In the genomic region with DNA sequence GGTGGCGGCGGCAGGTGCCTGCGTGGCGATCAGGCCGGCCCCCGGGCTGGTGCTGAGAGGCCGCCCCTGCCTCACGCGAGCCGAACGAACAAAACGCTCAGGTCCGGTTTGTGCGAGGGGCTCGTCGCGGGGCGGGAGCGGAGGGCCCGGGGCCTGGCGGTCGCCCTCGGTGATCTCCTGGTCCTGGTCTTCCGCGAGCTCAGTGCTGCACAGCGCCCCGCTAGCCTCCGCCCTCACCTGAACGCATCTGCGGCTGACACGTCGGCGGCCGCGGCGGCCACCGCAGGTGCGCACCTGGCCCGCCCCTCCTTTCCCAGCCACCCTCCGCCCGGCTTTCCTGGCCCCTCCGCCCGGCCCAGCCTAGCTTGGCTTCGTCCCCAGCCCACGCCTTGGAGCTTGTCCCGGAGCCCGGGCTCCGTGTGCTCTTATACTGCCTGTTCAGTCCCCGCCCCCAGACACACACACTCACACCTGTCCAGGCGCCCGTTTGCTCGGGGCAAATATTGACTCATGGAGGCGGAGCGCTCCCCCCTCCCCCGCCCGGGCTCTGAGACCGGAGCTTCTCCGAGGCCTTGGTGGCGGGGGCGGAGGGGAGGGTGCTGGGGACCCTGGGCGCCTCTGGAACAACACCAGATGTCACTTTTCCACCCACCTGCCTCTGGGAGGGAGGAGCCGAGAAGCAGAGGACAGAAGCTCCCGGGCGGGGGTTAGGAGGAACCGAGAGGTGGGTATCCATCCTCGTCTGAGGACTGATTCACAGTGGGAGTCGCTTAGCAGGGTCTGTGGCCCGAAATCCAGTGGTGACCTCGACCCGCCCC, we compare ENCODE assay signal across 9 cellular contexts. TPM values are rescaled to one million over a fixed set of nuclear protein-coding genes. Genes with fewer than 3 reads are reported as not detected.
A peak's percentile ranks its signal among the peaks of the same experiment; 100 is the strongest.
DNase-seq lines count a peak whose midpoint lies in the region; ATAC-seq and TF ChIP-seq lines count a peak whose summit lies in the region.
"Had no signal": no experiment of that assay in that cellular context is flagged by ENCODE, and none has a peak within 500 bp of the region (broad histone marks: within the 10 kb centered on the region; RNA-seq: fewer than 3 reads in every experiment).

No MANE protein-coding gene starts in this region.

- H3K4me3 Mint-ChIP-seq in stimulated activated naive B cell treated with anti-CD40 and anti-IgM and Interleukin-4, amounts not matched to agents 10 μg/mL and 1 μg/mL and 100 μg/mL, for 72 hours, result peak overlapping the region; percentile 65 to 66

- peaks cover 3 to 21% of the 10 kb centered on the region in 2 donors for H3K4me1 ChIP-seq in right atrium auricular region

- no peak overlapping the region for H3K27ac ChIP-seq in right atrium auricular region
- H3K27ac ChIP-seq: SK-N-MC had no signal

- no peaks in the 10 kb centered on the region for H3K9me3 ChIP-seq in right atrium auricular region
- H3K9me3 ChIP-seq in iPS-18c (ENCODE audit: control insufficient read depth, insufficient read depth, low read length), result peaks cover 2% of the 10 kb centered on the region

- H3K4me1 Mint-ChIP-seq in stimulated activated naive B cell treated with anti-CD40 and anti-IgM and Interleukin-4, amounts not matched to agents 10 μg/mL and 1 μg/mL and 100 μg/mL, for 72 hours, result peaks cover 16 to 34% of the 10 kb centered on the region in 2 donors

- peaks cover 0 to 1% of the 10 kb centered on the region in 2 donors for H3K36me3 Mint-ChIP-seq in stimulated activated naive B cell treated with anti-CD40 and anti-IgM and Interleukin-4, amounts not matched to agents 10 μg/mL and 1 μg/mL and 100 μg/mL, for 72 hours

- peak; percentile 24 to 43 for ATAC-seq in left cardiac atrium
- ATAC-seq in stimulated activated naive B cell treated with anti-CD40 and anti-IgM and Interleukin-4, amounts not matched to agents 10 μg/mL and 1 μg/mL and 100 μg/mL, for 72 hours (replicated peaks), result peak; percentile 62 to 66
- no peak for ATAC-seq in HG03039 (IDR thresholded peaks at IDR 0.05; ENCODE audit: unreplicated experiment)
- ATAC-seq in sciatic nerve, result no peak
- no peak for ATAC-seq in GM18519 (IDR thresholded peaks at IDR 0.05; ENCODE audit: low FRiP score, unreplicated experiment)

- H3K27me3 Mint-ChIP-seq in stimulated activated naive B cell treated with anti-CD40 and anti-IgM and Interleukin-4, amounts not matched to agents 10 μg/mL and 1 μg/mL and 100 μg/mL, for 72 hours, result peaks cover 85 to 95% of the 10 kb centered on the region in 2 donors

- H3K36me3 ChIP-seq in right atrium auricular region, result no peaks in the 10 kb centered on the region

- intact Hi-C loops in left cardiac atrium (cut with DNase I) (no loop called here), sciatic nerve (cut with DNase I) (no loop called here)

- H3K27ac Mint-ChIP-seq in stimulated activated naive B cell treated with anti-CD40 and anti-IgM and Interleukin-4, amounts not matched to agents 10 μg/mL and 1 μg/mL and 100 μg/mL, for 72 hours, result peak overlapping the region; percentile 60

- no peak for DNase-seq in left cardiac atrium
- DNase-seq in right atrium auricular region (ENCODE audit: low spot score), result no peak
- peak; percentile 93 for DNase-seq in SK-N-DZ (ENCODE audit: low spot score)
- DNase-seq in stimulated activated naive B cell treated with anti-CD40 and anti-IgM and Interleukin-4, amounts not matched to agents 10 μg/mL and 1 μg/mL and 100 μg/mL, for 72 hours, result no peak
- DNase-seq in sciatic nerve (ENCODE audit: low spot score), result no peak

- H3K27me3 ChIP-seq in right atrium auricular region, result peaks cover 19 to 20% of the 10 kb centered on the region in 2 donors

- no peak for TF ChIP-seq CTCF in right atrium auricular region (IDR thresholded peaks at IDR 0.05)

- no peaks in the 10 kb centered on the region for H3K9me3 Mint-ChIP-seq in stimulated activated naive B cell treated with anti-CD40 and anti-IgM and Interleukin-4, amounts not matched to agents 10 μg/mL and 1 μg/mL and 100 μg/mL, for 72 hours

- H3K4me3 ChIP-seq in right atrium auricular region (peak overlapping the region in 1 of 2 donors; percentile 0), iPS-18c (ENCODE audit: insufficient read depth, low read depth, low read length) (peak overlapping the region; percentile 59; the same call in 1 of the 2 replicates)
- H3K4me3 ChIP-seq: SK-N-MC had no signal

RNA-seq across cellular contexts. Expression of a gene that starts 8.6 kb away (rescaled TPM):
- total RNA-seq in left cardiac atrium (not detected), right atrium auricular region (not detected), sciatic nerve (not detected)
- polyA plus RNA-seq in SK-N-DZ (2014; cell fraction: cytosol; rRNA removed), result 7.3 and 18.8 TPM in 2 replicates
- 9.5 and 10.8 TPM in 2 replicates for polyA plus RNA-seq in SK-N-DZ (2014; cell fraction: nucleus; rRNA removed)

RNA-seq across cellular contexts. Expression of a gene that starts 16.8 kb away (rescaled TPM):
- total RNA-seq in left cardiac atrium, result not detected
- not detected for total RNA-seq in right atrium auricular region
- 21.6 and 28.6 TPM in 2 replicates for polyA plus RNA-seq in SK-N-DZ (2014; cell fraction: cytosol; rRNA removed)
- polyA plus RNA-seq in SK-N-DZ (2014; cell fraction: nucleus; rRNA removed), result 15.0 and 22.8 TPM in 2 replicates
- not detected for total RNA-seq in sciatic nerve

RNA-seq across cellular contexts. Expression of a gene that starts 39.5 kb away (rescaled TPM):
- total RNA-seq in left cardiac atrium, result not detected
- total RNA-seq in right atrium auricular region, result not detected
- not detected in 2 replicates for polyA plus RNA-seq in SK-N-DZ (2014; cell fraction: cytosol; rRNA removed)
- 0.15 TPM in 1 of 2 replicates, not detected in the other for polyA plus RNA-seq in SK-N-DZ (2014; cell fraction: nucleus; rRNA removed)
- total RNA-seq in sciatic nerve, result 0.18 TPM

RNA-seq across cellular contexts. Expression of a gene that starts 42.3 kb away (rescaled TPM):
- total RNA-seq in left cardiac atrium, result not detected
- total RNA-seq in right atrium auricular region, result not detected
- 4.2 TPM in 2 replicates for polyA plus RNA-seq in SK-N-DZ (2014; cell fraction: cytosol; rRNA removed)
- 2.1 and 4.6 TPM in 2 replicates for polyA plus RNA-seq in SK-N-DZ (2014; cell fraction: nucleus; rRNA removed)
- total RNA-seq in sciatic nerve, result not detected

RNA-seq across cellular contexts. Expression of a gene that starts 58.9 kb away (rescaled TPM):
- total RNA-seq in left cardiac atrium (not detected), right atrium auricular region (not detected), sciatic nerve (0.22 TPM)
- 0.03 and 0.20 TPM in 2 replicates for polyA plus RNA-seq in SK-N-DZ (2014; cell fraction: cytosol; rRNA removed)
- 0.15 TPM in 1 of 2 replicates, not detected in the other for polyA plus RNA-seq in SK-N-DZ (2014; cell fraction: nucleus; rRNA removed)

Comparison
In these comparisons a context has a peak if more than half of its experiments do, and no peak if none do; other contexts are left out.
1. ATAC-seq: peak in left cardiac atrium (2 of 2) and stimulated activated naive B cell treated with anti-CD40 and anti-IgM and Interleukin-4, amounts not matched to agents 10 μg/mL and 1 μg/mL and 100 μg/mL, for 72 hours (2 of 2); none in HG03039 (single experiment), sciatic nerve (single experiment) and GM18519 (single experiment).